In the genomic region with DNA sequence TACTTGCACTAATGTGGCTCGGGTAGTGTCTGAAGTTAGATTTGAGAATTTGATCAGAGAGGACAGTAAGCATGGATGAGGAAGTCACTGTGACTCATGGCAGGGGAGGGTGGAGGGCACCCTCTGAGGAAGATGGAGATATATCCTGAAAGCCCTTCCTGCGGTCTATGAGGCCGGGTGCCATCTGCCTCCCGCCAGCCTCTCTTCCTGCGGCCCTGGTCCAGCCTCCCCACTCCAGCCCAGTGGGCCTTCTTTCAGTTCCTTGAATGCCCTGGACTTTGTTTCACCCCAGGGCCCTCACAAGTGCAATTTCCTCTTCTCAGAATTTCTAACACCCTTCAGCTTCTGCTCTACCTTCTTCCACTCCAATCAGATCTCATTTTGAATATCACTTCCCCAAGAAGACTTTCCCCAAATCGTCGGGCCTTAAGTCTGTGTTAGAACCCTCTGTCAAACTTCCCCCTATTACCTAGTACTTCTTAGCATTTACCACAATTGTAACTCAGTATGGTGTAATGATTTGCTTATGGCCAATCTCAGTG, we compare ENCODE assay signal across 9 cellular contexts. TPM values are rescaled to one million over a fixed set of nuclear protein-coding genes. Genes with fewer than 3 reads are reported as not detected.
DNase-seq lines count a peak whose midpoint lies in the region; ATAC-seq and TF ChIP-seq lines count a peak whose summit lies in the region.
"Had no signal": no experiment of that assay in that cellular context is flagged by ENCODE, and none has a peak within 500 bp of the region (broad histone marks: within the 10 kb centered on the region; RNA-seq: fewer than 3 reads in every experiment).

No MANE protein-coding gene starts in this region.

- TF ChIP-seq CTCF in gastrocnemius medialis (IDR thresholded peaks at IDR 0.05 in 4 of 5, conservative IDR thresholded peaks at IDR 0.05 in 1 of 5) (no peak), HFFc6 (IDR thresholded peaks at IDR 0.05) (no peak)

- intact Hi-C loops in gastrocnemius medialis (cut with DNase I; ENCODE audit: low total_unique reads), result no loop called here

- ATAC-seq in GM19025 (IDR thresholded peaks at IDR 0.05; ENCODE audit: low read depth, unreplicated experiment) (peak; percentile 54), HG03565 (IDR thresholded peaks at IDR 0.05; ENCODE audit: unreplicated experiment) (peak; percentile 64), gastrocnemius medialis (no peak), SK-N-SH treated with all-trans-retinoic acid at 6 μM for 48 hours (no peak), GM18873 (IDR thresholded peaks at IDR 0.05; ENCODE audit: low FRiP score, unreplicated experiment) (no peak)
- ATAC-seq in effector memory CD8-positive, alpha-beta T cell (replicated peaks), result peak; percentile 55

- no peak overlapping the region for H3K27ac ChIP-seq in gastrocnemius medialis

- no peak for DNase-seq in effector memory CD8-positive, alpha-beta T cell
- DNase-seq in gastrocnemius medialis (peak; percentile 13 to 50), HFFc6 (no peak), NCI-H2029 treated with DMSO at 0.1 percent for 48 hours (lab: John Stamatoyannopoulos, UW) (no peak)
- DNase-seq: NCI-H2081 treated with DMSO at 0.1 percent for 48 hours had no signal

- H3K4me1 ChIP-seq in gastrocnemius medialis, result peaks cover 0 to 5% of the 10 kb centered on the region in 2 donors

- in situ Hi-C loops in gastrocnemius medialis (cut with MboI; ENCODE audit: low sequenced_read_pairs in 4 of 4), result no loop called here

- no peak overlapping the region for H3K4me3 ChIP-seq in gastrocnemius medialis

- H3K36me3 ChIP-seq in gastrocnemius medialis, result no peaks in the 10 kb centered on the region

- no peaks in the 10 kb centered on the region for H3K27me3 ChIP-seq in gastrocnemius medialis

- no peaks in the 10 kb centered on the region for H3K4me1 Mint-ChIP-seq in effector memory CD8-positive, alpha-beta T cell (ENCODE audit: low read depth in 2 of 2)
- H3K4me1 Mint-ChIP-seq in HFFc6 (ENCODE audit: low read depth), result peaks cover 15% of the 10 kb centered on the region

- H3K4me3 Mint-ChIP-seq in effector memory CD8-positive, alpha-beta T cell, result no peak overlapping the region
- H3K4me3 Mint-ChIP-seq in HFFc6, result no peak overlapping the region

- no peak for TF ChIP-seq POLR2A in gastrocnemius medialis (IDR thresholded peaks at IDR 0.05)

- no peaks in the 10 kb centered on the region for H3K36me3 Mint-ChIP-seq in effector memory CD8-positive, alpha-beta T cell (ENCODE audit: insufficient read depth)
- H3K36me3 Mint-ChIP-seq in HFFc6 (ENCODE audit: low read depth), result no peaks in the 10 kb centered on the region

- H3K27me3 Mint-ChIP-seq in effector memory CD8-positive, alpha-beta T cell, result no peaks in the 10 kb centered on the region
- H3K27me3 Mint-ChIP-seq in HFFc6 (ENCODE audit: insufficient read depth), result peaks cover 13% of the 10 kb centered on the region

- no peaks in the 10 kb centered on the region for H3K9me3 ChIP-seq in gastrocnemius medialis

- H3K27ac Mint-ChIP-seq in effector memory CD8-positive, alpha-beta T cell, result no peak overlapping the region
- H3K27ac Mint-ChIP-seq in HFFc6, result no peak overlapping the region

- no peaks in the 10 kb centered on the region for H3K9me3 Mint-ChIP-seq in effector memory CD8-positive, alpha-beta T cell
- no peaks in the 10 kb centered on the region for H3K9me3 Mint-ChIP-seq in HFFc6

TF ChIP-seq in SK-N-SH treated with all-trans-retinoic acid at 6 μM for 48 hours, 23 proteins besides CTCF, POLR2A, EP300 and RAD21:
- TF ChIP-seq TCF4 (CRISPR knock-in tag; IDR thresholded peaks at IDR 0.05; ENCODE audit: borderline replicate concordance), result no peak
- TF ChIP-seq CSDC2 (CRISPR knock-in tag; IDR thresholded peaks at IDR 0.05), result no peak
- no peak for TF ChIP-seq ZNF8 (CRISPR knock-in tag; IDR thresholded peaks at IDR 0.05)
- no peak for TF ChIP-seq ZNF565 (CRISPR knock-in tag; conservative IDR thresholded peaks at IDR 0.05; ENCODE audit: low read depth)
- TF ChIP-seq GLIS3 (CRISPR knock-in tag; IDR thresholded peaks at IDR 0.05), result no peak
- TF ChIP-seq, protein P1, sequence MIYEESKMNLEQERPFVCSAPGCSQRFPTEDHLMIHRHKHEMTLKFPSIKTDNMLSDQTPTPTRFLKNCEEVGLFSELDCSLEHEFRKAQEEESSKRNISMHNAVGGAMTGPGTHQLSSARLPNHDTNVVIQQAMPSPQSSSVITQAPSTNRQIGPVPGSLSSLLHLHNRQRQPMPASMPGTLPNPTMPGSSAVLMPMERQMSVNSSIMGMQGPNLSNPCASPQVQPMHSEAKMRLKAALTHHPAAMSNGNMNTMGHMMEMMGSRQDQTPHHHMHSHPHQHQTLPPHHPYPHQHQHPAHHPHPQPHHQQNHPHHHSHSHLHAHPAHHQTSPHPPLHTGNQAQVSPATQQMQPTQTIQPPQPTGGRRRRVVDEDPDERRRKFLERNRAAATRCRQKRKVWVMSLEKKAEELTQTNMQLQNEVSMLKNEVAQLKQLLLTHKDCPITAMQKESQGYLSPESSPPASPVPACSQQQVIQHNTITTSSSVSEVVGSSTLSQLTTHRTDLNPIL (CRISPR knock-in tag; IDR thresholded peaks at IDR 0.05; ENCODE audit: low read depth), result no peak
- no peak for TF ChIP-seq CSRNP3 (CRISPR knock-in tag; IDR thresholded peaks at IDR 0.05)
- no peak for TF ChIP-seq ARNTL (CRISPR knock-in tag; IDR thresholded peaks at IDR 0.05; ENCODE audit: borderline replicate concordance, low read depth)
- no peak for TF ChIP-seq OSR1 (CRISPR knock-in tag; IDR thresholded peaks at IDR 0.05)
- TF ChIP-seq TSHZ2 (CRISPR knock-in tag; IDR thresholded peaks at IDR 0.05), result no peak
- TF ChIP-seq BACH2 (CRISPR knock-in tag; IDR thresholded peaks at IDR 0.05; ENCODE audit: borderline replicate concordance), result no peak
- no peak for TF ChIP-seq ZFP30 (CRISPR knock-in tag; IDR thresholded peaks at IDR 0.05)
- no peak for TF ChIP-seq SNAI2 (CRISPR knock-in tag; IDR thresholded peaks at IDR 0.05)
- no peak for TF ChIP-seq RARB (CRISPR knock-in tag; IDR thresholded peaks at IDR 0.05)
- TF ChIP-seq PATZ1 (CRISPR knock-in tag; IDR thresholded peaks at IDR 0.05; ENCODE audit: borderline replicate concordance), result no peak

RNA-seq across cellular contexts. Expression of gene TNFAIP3, which starts 20.2 kb away (rescaled TPM):
- 1 to 10 TPM; 2.6 to 7.1 (median 4.7) TPM for total RNA-seq in gastrocnemius medialis
- 10 to 100 TPM in 1 of 6 experiments, 1 to 10 TPM in 5; 4.5 to 17.2 (median 7.8) TPM for total RNA-seq in HFFc6 (2021; fragmentation: NEBNext Ultra II Directional; extraction: Animal tissue kit (Norgen Biotek cat#: 25700))

Comparison
In these comparisons a context has a peak if more than half of its experiments do, and no peak if none do; other contexts are left out.
1. ATAC-seq: peak in GM19025 (single experiment), HG03565 (single experiment) and effector memory CD8-positive, alpha-beta T cell (single experiment); none in gastrocnemius medialis (0 of 2), SK-N-SH treated with all-trans-retinoic acid at 6 μM for 48 hours (single experiment) and GM18873 (single experiment).
2. DNase-seq: peak in gastrocnemius medialis (2 of 2); none in effector memory CD8-positive, alpha-beta T cell (0 of 3), HFFc6 (single experiment) and NCI-H2029 treated with DMSO at 0.1 percent for 48 hours (single experiment).